ENCODE assay signal across 8 cellular contexts in genomic region chr10:74227697-74228424, GRCh38.
DNase-seq lines count a peak whose midpoint lies in the region; ATAC-seq and TF ChIP-seq lines count a peak whose summit lies in the region.

No MANE protein-coding gene starts in this region.

- TF ChIP-seq CTCF in nephron progenitor cell (IDR thresholded peaks at IDR 0.05), result no peak

- H3K27me3 Mint-ChIP-seq in dendritic cell treated with granulocyte-macrophage colony-stimulating factor and Interleukin-4, amounts not matched to agents 40 ng/mL and 50 ng/mL, for 4 days, result no peaks in the 10 kb centered on the region
- no peaks in the 10 kb centered on the region for H3K27me3 Mint-ChIP-seq in nephron progenitor cell (ENCODE audit: low read depth, poor library complexity)

- H3K9me3 Mint-ChIP-seq in dendritic cell treated with granulocyte-macrophage colony-stimulating factor and Interleukin-4, amounts not matched to agents 40 ng/mL and 50 ng/mL, for 4 days, result no peaks in the 10 kb centered on the region
- peaks cover under 1% of the 10 kb centered on the region for H3K9me3 Mint-ChIP-seq in nephron progenitor cell

- peaks cover 15% of the 10 kb centered on the region for H3K4me1 Mint-ChIP-seq in dendritic cell treated with granulocyte-macrophage colony-stimulating factor and Interleukin-4, amounts not matched to agents 40 ng/mL and 50 ng/mL, for 4 days (ENCODE audit: low read depth)
- H3K4me1 Mint-ChIP-seq in nephron progenitor cell, result no peaks in the 10 kb centered on the region

- intact Hi-C loops in dendritic cell treated with granulocyte-macrophage colony-stimulating factor and Interleukin-4, amounts not matched to agents 40 ng/mL and 50 ng/mL, for 4 days (cut with micrococcal nuclease), result loop anchor here (5.0 kb wide), 1 partner anchor 76 kb away; the partner anchor contains the start of genes ADK and AP3M1

- ATAC-seq in GM21619 (IDR thresholded peaks at IDR 0.05; ENCODE audit: unreplicated experiment), result no peak

- peaks cover 10% of the 10 kb centered on the region for H3K36me3 Mint-ChIP-seq in dendritic cell treated with granulocyte-macrophage colony-stimulating factor and Interleukin-4, amounts not matched to agents 40 ng/mL and 50 ng/mL, for 4 days (ENCODE audit: low read depth)
- peaks cover 8% of the 10 kb centered on the region for H3K36me3 Mint-ChIP-seq in nephron progenitor cell (ENCODE audit: low read depth)

- H3K27ac Mint-ChIP-seq in dendritic cell treated with granulocyte-macrophage colony-stimulating factor and Interleukin-4, amounts not matched to agents 40 ng/mL and 50 ng/mL, for 4 days, result peak overlapping the region; percentile 88
- peak overlapping the region; percentile 77 for H3K27ac Mint-ChIP-seq in nephron progenitor cell

- no peak overlapping the region for H3K4me3 Mint-ChIP-seq in dendritic cell treated with granulocyte-macrophage colony-stimulating factor and Interleukin-4, amounts not matched to agents 40 ng/mL and 50 ng/mL, for 4 days
- no peak overlapping the region for H3K4me3 Mint-ChIP-seq in nephron progenitor cell

- peak; percentile 80 for DNase-seq in ELR (ENCODE audit: low read depth)
- DNase-seq in OCI-M1 (lab: John Stamatoyannopoulos, UW), result peak; percentile 84
- no peak for DNase-seq in nephron progenitor cell
- no peak for DNase-seq in stimulated activated naive CD4-positive, alpha-beta T cell treated with Interleukin-2 at 50 U/mL for 16 hours (lab: John Stamatoyannopoulos, UW)
- DNase-seq in NCI-H1436 treated with DMSO at 0.1 percent for 48 hours (lab: John Stamatoyannopoulos, UW), result no peak
- no peak for DNase-seq in NCI-H1417 (lab: John Stamatoyannopoulos, UW)

Comparison
In these comparisons a context has a peak if more than half of its experiments do, and no peak if none do; other contexts are left out.
1. DNase-seq: peak in ELR (single experiment) and OCI-M1 (single experiment); none in nephron progenitor cell (single experiment), stimulated activated naive CD4-positive, alpha-beta T cell treated with Interleukin-2 at 50 U/mL for 16 hours (single experiment), NCI-H1436 treated with DMSO at 0.1 percent for 48 hours (single experiment) and NCI-H1417 (0 of 3).